1 cellular context compared by ENCODE assay signal in genomic region chr7:142739927-142740492, GRCh38.
TF ChIP-seq lines count a peak whose summit lies in the region.

No MANE protein-coding gene starts in this region.

TF ChIP-seq in K562, 482 proteins besides CTCF, POLR2A, EP300 and RAD21 (continued from another document and continues in another):
- TF ChIP-seq TSHZ1 (CRISPR knock-in tag; IDR thresholded peaks at IDR 0.05) = no peak
- TF ChIP-seq CTCFL (IDR thresholded peaks at IDR 0.05; ENCODE audit: borderline replicate concordance, insufficient read depth, low read depth, low read length, poor library complexity, severe bottlenecking) = peak; percentile 49
- no peak for TF ChIP-seq MBD2 (IDR thresholded peaks at IDR 0.05; ENCODE audit: borderline replicate concordance, low read depth)
- TF ChIP-seq MCM3 (IDR thresholded peaks at IDR 0.05) = no peak
- no peak for TF ChIP-seq EZH2 (IDR thresholded peaks at IDR 0.05; ENCODE audit: borderline replicate concordance, low read depth, low read length)
- TF ChIP-seq NR2C2 (CRISPR knock-in tag; IDR thresholded peaks at IDR 0.05) = peak; percentile 60; the same call in 1 of the 2 replicates
- no peak for TF ChIP-seq NR2C2 (tag; IDR thresholded peaks at IDR 0.05)
- no peak for TF ChIP-seq SMAD4 (CRISPR knock-in tag; conservative IDR thresholded peaks at IDR 0.05)
- peak; percentile 46; the same call in 1 of the 2 replicates for TF ChIP-seq E2F5 (CRISPR knock-in tag; IDR thresholded peaks at IDR 0.05)
- TF ChIP-seq ZEB2 (IDR thresholded peaks at IDR 0.05) = no peak
- TF ChIP-seq MAFG (tag; conservative IDR thresholded peaks at IDR 0.05) = peak; percentile 69
- TF ChIP-seq E2F8 (IDR thresholded peaks at IDR 0.05; ENCODE audit: low read depth, partially characterized antibody) = no peak
- no peak for TF ChIP-seq RBBP5 (IDR thresholded peaks at IDR 0.05; ENCODE audit: borderline replicate concordance, insufficient read depth, low read length, poor library complexity, severe bottlenecking)
- TF ChIP-seq ZNF316 (IDR thresholded peaks at IDR 0.05) = peak; percentile 80
- TF ChIP-seq ZNF318 (IDR thresholded peaks at IDR 0.05; ENCODE audit: borderline replicate concordance in 1 of 2, low read depth in 1 of 2) = no peak
- TF ChIP-seq CEBPG (CRISPR knock-in tag; IDR thresholded peaks at IDR 0.05) = no peak
- TF ChIP-seq CEBPG (tag; conservative IDR thresholded peaks at IDR 0.05 in 1 of 2, IDR thresholded peaks at IDR 0.05 in 1 of 2) = no peak
- TF ChIP-seq RAD51 (IDR thresholded peaks at IDR 0.05; ENCODE audit: borderline replicate concordance, low read depth) = no peak
- no peak for TF ChIP-seq ZHX1 (conservative IDR thresholded peaks at IDR 0.05; ENCODE audit: low read length)
- no peak for TF ChIP-seq KDM2B (CRISPR knock-in tag; IDR thresholded peaks at IDR 0.05)
- TF ChIP-seq SMAD1 (IDR thresholded peaks at IDR 0.05; ENCODE audit: low read depth, low read length, partially characterized antibody) = no peak
- TF ChIP-seq ZFPM2 (CRISPR knock-in tag; IDR thresholded peaks at IDR 0.05) = no peak
- 0 out of 2 replicates have a peak, but pooled peaks have one; percentile 65 for TF ChIP-seq ZNF609 (CRISPR knock-in tag; IDR thresholded peaks at IDR 0.05; ENCODE audit: borderline replicate concordance)
- no peak for TF ChIP-seq FOXJ3 (CRISPR knock-in tag; IDR thresholded peaks at IDR 0.05)
- TF ChIP-seq POLR3A (IDR thresholded peaks at IDR 0.05; ENCODE audit: borderline replicate concordance, extremely low read depth, insufficient read depth, insufficient read length) = no peak
